Comparison of ENCODE assay signal across 7 cellular contexts in the genomic region with DNA sequence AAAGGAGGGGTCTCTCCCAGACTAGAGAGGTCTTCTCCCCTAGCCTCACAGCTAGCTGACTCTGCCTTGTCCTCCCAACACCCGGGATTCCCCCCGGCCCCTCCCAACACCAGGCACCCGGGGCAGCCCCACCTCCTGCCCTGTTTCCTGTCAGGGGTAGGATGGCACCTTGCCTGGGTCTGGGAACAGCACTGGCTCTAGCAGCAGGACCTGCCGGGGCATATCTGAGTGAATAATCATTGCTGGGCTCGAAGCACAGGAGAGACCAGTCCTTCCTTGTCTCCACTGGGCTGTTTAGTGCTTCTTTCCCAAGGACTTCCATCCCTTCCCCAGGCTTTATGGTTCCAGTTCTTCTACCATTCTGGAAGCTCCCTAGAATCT. TPM values are rescaled to one million over a fixed set of nuclear protein-coding genes. Genes with fewer than 3 reads are reported as not detected.
DNase-seq lines count a peak whose midpoint lies in the region; ATAC-seq and TF ChIP-seq lines count a peak whose summit lies in the region.
"Had no signal": no experiment of that assay in that cellular context is flagged by ENCODE, and none has a peak within 500 bp of the region (broad histone marks: within the 10 kb centered on the region; RNA-seq: fewer than 3 reads in every experiment).

No MANE protein-coding gene starts in this region.

- H3K4me3 Mint-ChIP-seq in osteocyte (ENCODE audit: unreplicated experiment) (no peak overlapping the region), natural killer cell (no peak overlapping the region)
- no peak overlapping the region for H3K4me3 Mint-ChIP-seq in activated naive CD8-positive, alpha-beta T cell treated with anti-CD3 and anti-CD28 coated beads for 36 hours

- H3K36me3 Mint-ChIP-seq in osteocyte (ENCODE audit: unreplicated experiment) (peaks cover 22% of the 10 kb centered on the region), natural killer cell (no peaks in the 10 kb centered on the region)
- peaks cover 3% of the 10 kb centered on the region for H3K36me3 Mint-ChIP-seq in activated naive CD8-positive, alpha-beta T cell treated with anti-CD3 and anti-CD28 coated beads for 36 hours

- POLR2A ChIA-PET in HEK293 (lab: Yijun Ruan, JAX) = interaction anchor here (1.1 kb wide), 1 partner anchor 127 kb away, joined by 3 read pairs; no protein-coding TSS in a partner anchor

- H3K27ac ChIP-seq in HEK293 (ENCODE audit: extremely low read depth, low read depth, low read length) = no peak overlapping the region

- no peak overlapping the region for H3K4me3 ChIP-seq in HEK293 (ENCODE audit: low read depth, low read length)
- H3K4me3 ChIP-seq in epithelial cell of proximal tubule (ENCODE audit: low read depth, low read length) = peak overlapping the region; percentile 16

- no peaks in the 10 kb centered on the region; the same call in 1 of the 2 replicates for H3K4me1 ChIP-seq in HEK293 (ENCODE audit: control insufficient read depth, insufficient read depth, low read length)

- H3K27ac Mint-ChIP-seq in osteocyte (ENCODE audit: unreplicated experiment) (peak overlapping the region; percentile 52), natural killer cell (no peak overlapping the region)
- no peak overlapping the region for H3K27ac Mint-ChIP-seq in activated naive CD8-positive, alpha-beta T cell treated with anti-CD3 and anti-CD28 coated beads for 36 hours

- CTCF ChIA-PET in HEK293 (lab: Yijun Ruan, JAX) = interaction anchor here (0.6 to 1.5 kb wide), 3 partner anchors 23 to 70 kb away, joined by 3 to 4 read pairs (median 3); partner anchors contain the start of gene GLTPD2

- intact Hi-C loops in natural killer cell (cut with micrococcal nuclease) = no loop called here

- DNase-seq in epithelial cell of proximal tubule (ENCODE audit: low read depth) = no peak
- no peak for DNase-seq in osteocyte (ENCODE audit: extremely low spot score, unreplicated experiment)
- no peak for DNase-seq in activated naive CD8-positive, alpha-beta T cell treated with anti-CD3 and anti-CD28 coated beads for 36 hours
- no peak for DNase-seq in natural killer cell
- DNase-seq in SKM-1 (lab: John Stamatoyannopoulos, UW; ENCODE audit: unreplicated experiment) = no peak
- DNase-seq: T1000 had no signal

- ATAC-seq in natural killer cell = no peak

- H3K4me1 Mint-ChIP-seq in osteocyte (ENCODE audit: unreplicated experiment) (peaks cover 30% of the 10 kb centered on the region), natural killer cell (peaks cover 25 to 37% of the 10 kb centered on the region in 2 donors)
- peaks cover 8% of the 10 kb centered on the region for H3K4me1 Mint-ChIP-seq in activated naive CD8-positive, alpha-beta T cell treated with anti-CD3 and anti-CD28 coated beads for 36 hours

- H3K27me3 Mint-ChIP-seq in osteocyte (ENCODE audit: unreplicated experiment) (no peaks in the 10 kb centered on the region), natural killer cell (ENCODE audit: low read depth in 2 of 2) (no peaks in the 10 kb centered on the region)
- no peaks in the 10 kb centered on the region for H3K27me3 Mint-ChIP-seq in activated naive CD8-positive, alpha-beta T cell treated with anti-CD3 and anti-CD28 coated beads for 36 hours

- peaks cover 0 to 21% of the 10 kb centered on the region in 2 experiments; a peak in 2 of 3 replicates for H3K36me3 ChIP-seq in HEK293 (ENCODE audit: control insufficient read depth in 2 of 2, insufficient read depth in 1 of 2, low read length in 2 of 2)

- no peaks in the 10 kb centered on the region for H3K9me3 Mint-ChIP-seq in osteocyte (ENCODE audit: unreplicated experiment)
- no peaks in the 10 kb centered on the region for H3K9me3 Mint-ChIP-seq in activated naive CD8-positive, alpha-beta T cell treated with anti-CD3 and anti-CD28 coated beads for 36 hours
- no peaks in the 10 kb centered on the region for H3K9me3 Mint-ChIP-seq in natural killer cell

- TF ChIP-seq CTCF in HEK293 (tag by site-specific recombination; IDR thresholded peaks at IDR 0.05) (no peak), epithelial cell of proximal tubule (conservative IDR thresholded peaks at IDR 0.05; ENCODE audit: low read depth, low read length) (no peak), osteocyte (IDR thresholded peaks at IDR 0.05) (no peak), natural killer cell (IDR thresholded peaks at IDR 0.05) (no peak)

- H3K9me3 ChIP-seq in HEK293 (ENCODE audit: control insufficient read depth, insufficient read depth, low read depth, low read length) = no peaks in the 10 kb centered on the region

TF ChIP-seq in HEK293, 187 proteins besides CTCF, POLR2A, EP300 and RAD21:
- TF ChIP-seq ZIC2 (tag by site-specific recombination; IDR thresholded peaks at IDR 0.05) (0 out of 2 replicates have a peak, but pooled peaks have one; percentile 19), ZNF202 (tag by site-specific recombination; IDR thresholded peaks at IDR 0.05; ENCODE audit: borderline replicate concordance) (no peak), PRDM10 (tag by site-specific recombination; IDR thresholded peaks at IDR 0.05) (peak; percentile 37)
- TF ChIP-seq, protein P1, sequence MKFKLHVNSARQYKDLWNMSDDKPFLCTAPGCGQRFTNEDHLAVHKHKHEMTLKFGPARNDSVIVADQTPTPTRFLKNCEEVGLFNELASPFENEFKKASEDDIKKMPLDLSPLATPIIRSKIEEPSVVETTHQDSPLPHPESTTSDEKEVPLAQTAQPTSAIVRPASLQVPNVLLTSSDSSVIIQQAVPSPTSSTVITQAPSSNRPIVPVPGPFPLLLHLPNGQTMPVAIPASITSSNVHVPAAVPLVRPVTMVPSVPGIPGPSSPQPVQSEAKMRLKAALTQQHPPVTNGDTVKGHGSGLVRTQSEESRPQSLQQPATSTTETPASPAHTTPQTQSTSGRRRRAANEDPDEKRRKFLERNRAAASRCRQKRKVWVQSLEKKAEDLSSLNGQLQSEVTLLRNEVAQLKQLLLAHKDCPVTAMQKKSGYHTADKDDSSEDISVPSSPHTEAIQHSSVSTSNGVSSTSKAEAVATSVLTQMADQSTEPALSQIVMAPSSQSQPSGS (tag by site-specific recombination; IDR thresholded peaks at IDR 0.05; ENCODE audit: low read depth) = no peak

RNA-seq across cellular contexts. Expression of gene MINK1, which starts 25.7 kb away (rescaled TPM):
- total RNA-seq in epithelial cell of proximal tubule (20.5 and 39.9 TPM in 2 replicates), osteocyte (93.2 and 93.3 TPM in 2 replicates), natural killer cell (100 to 1,000 TPM; 103 to 122 (median 110) TPM)
- 10 to 100 TPM; 34.7 to 37.7 TPM for total RNA-seq in activated naive CD8-positive, alpha-beta T cell treated with anti-CD3 and anti-CD28 coated beads for 36 hours

RNA-seq across cellular contexts. Expression of gene C17orf107, which starts 40.5 kb away (rescaled TPM):
- total RNA-seq in epithelial cell of proximal tubule (1.3 and 1.4 TPM in 2 replicates), osteocyte (0.78 and 1.3 TPM in 2 replicates), natural killer cell (10 to 100 TPM; 24.4 to 30.2 (median 27.5) TPM)
- 1 to 10 TPM; 2.2 to 2.3 TPM for total RNA-seq in activated naive CD8-positive, alpha-beta T cell treated with anti-CD3 and anti-CD28 coated beads for 36 hours

RNA-seq across cellular contexts. Expression of gene CHRNE, which starts 44.0 kb away (rescaled TPM):
- total RNA-seq in epithelial cell of proximal tubule (1.0 TPM in 1 of 2 replicates, not detected in the other), osteocyte (0.27 TPM in 1 of 2 replicates, not detected in the other), natural killer cell (10 to 100 TPM; 11.8 to 17.9 (median 11.8) TPM)
- under 1 TPM; 0.42 to 0.47 TPM for total RNA-seq in activated naive CD8-positive, alpha-beta T cell treated with anti-CD3 and anti-CD28 coated beads for 36 hours

RNA-seq across cellular contexts. Expression of gene PLD2, which starts 51.9 kb away (rescaled TPM):
- total RNA-seq in epithelial cell of proximal tubule (15.7 and 19.5 TPM in 2 replicates), osteocyte (49.3 and 52.2 TPM in 2 replicates), natural killer cell (10 to 100 TPM; 20.8 to 22.7 (median 21.3) TPM)
- 1 to 10 TPM; 4.2 to 5.4 TPM for total RNA-seq in activated naive CD8-positive, alpha-beta T cell treated with anti-CD3 and anti-CD28 coated beads for 36 hours

Comparison
In these comparisons a context has a peak if more than half of its experiments do, and no peak if none do; other contexts are left out.
1. RNA of gene C17orf107, which starts 40.5 kb away (total RNA-seq): 24.4 to 30.2 TPM in natural killer cell; 2.2 to 2.3 TPM in activated naive CD8-positive, alpha-beta T cell treated with anti-CD3 and anti-CD28 coated beads for 36 hours, 1.3 to 1.4 TPM in epithelial cell of proximal tubule and 0.78 to 1.3 TPM in osteocyte; every median in the first group is over 4 times any median in the second.